ENCODE assay signal across 8 cellular contexts in the genomic region with DNA sequence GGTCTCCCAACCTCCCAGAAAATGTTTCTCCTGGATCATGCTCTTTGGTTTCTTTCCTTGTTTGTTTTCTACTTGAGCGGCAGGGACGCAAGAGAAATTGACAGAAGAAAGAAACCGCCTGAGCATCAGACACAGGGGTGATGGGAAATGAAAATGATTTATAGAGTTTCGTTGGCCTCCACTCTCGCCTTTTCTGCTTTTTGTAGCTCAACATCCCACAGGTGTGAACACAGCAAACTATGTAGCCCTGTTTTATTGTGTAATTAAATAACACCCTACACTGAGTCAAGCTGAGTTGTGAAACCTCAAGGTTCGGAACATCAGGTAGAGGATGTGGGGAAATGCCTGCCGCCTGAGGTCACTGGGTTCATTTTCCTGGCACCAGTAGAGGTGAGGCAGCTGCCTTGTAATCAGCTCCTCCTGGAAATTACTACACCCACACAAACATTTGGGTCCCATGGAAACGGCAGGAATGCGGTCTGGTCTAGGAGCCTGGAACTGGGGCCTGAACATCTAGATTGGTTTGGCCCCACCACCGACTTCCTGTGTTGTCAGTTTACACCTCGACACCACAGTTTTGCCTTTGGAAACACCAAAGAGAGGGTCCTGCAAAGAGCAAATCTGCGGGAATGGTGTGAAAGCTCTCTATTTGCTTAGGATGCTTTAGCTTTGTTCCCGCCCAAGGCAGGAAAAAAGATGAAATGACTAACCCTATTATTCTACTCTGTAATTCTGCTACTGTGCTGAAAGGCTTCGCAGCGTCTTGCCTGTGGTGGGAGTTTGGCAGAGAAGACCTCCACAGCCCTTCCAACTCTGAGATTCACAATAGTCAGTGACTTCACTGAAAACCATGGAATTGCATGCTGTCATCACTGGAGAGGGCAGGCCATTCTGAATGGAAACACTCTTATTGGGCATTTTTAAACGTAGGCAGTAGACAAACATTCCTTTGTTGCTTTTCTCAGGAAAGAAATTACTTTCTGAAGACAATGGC. TPM values are rescaled to one million over a fixed set of nuclear protein-coding genes. Genes with fewer than 3 reads are reported as not detected.
DNase-seq lines count a peak whose midpoint lies in the region; ATAC-seq lines count a peak whose summit lies in the region.

No MANE protein-coding gene starts in this region.

- ATAC-seq in stimulated activated naive CD8-positive, alpha-beta T cell treated with anti-CD3 and anti-CD28 coated beads, Interleukin-15, Interleukin-2, amounts not matched to agents 100 U/mL and 50 U/mL, for 24 hours = peak; percentile 54

- peaks cover 30% of the 10 kb centered on the region for H3K4me1 Mint-ChIP-seq in activated T-cell treated with anti-CD3 and anti-CD28 coated beads, Interleukin-2, amount 50 U/mL, for 24 hours (ENCODE audit: low read depth)

- DNase-seq in activated T-cell treated with anti-CD3 and anti-CD28 coated beads, Interleukin-2, amount 50 U/mL, for 1 hour = peak; percentile 31
- DNase-seq in activated T-cell treated with anti-CD3 and anti-CD28 coated beads for 4 hours = no peak
- peak; percentile 46 for DNase-seq in activated T-cell treated with anti-CD3 and anti-CD28 coated beads, Interleukin-2, amount 50 U/mL, for 24 hours
- DNase-seq in iPS DF 4.7 (ENCODE audit: extremely low read depth, low spot score) = peak; percentile 33
- peak; percentile 12 for DNase-seq in stimulated activated naive CD8-positive, alpha-beta T cell treated with anti-CD3 and anti-CD28 coated beads, Interleukin-15, Interleukin-2, amounts not matched to agents 100 U/mL and 50 U/mL, for 24 hours
- DNase-seq in GM19238 (ENCODE audit: insufficient read length, low spot score) = no peak
- DNase-seq in mucosa of gallbladder (ENCODE audit: low spot score) = no peak
- DNase-seq in superior temporal gyrus (ENCODE audit: extremely low spot score) = no peak

- no peaks in the 10 kb centered on the region for H3K27me3 Mint-ChIP-seq in activated T-cell treated with anti-CD3 and anti-CD28 coated beads, Interleukin-2, amount 50 U/mL, for 24 hours

- no peak overlapping the region for H3K4me3 Mint-ChIP-seq in activated T-cell treated with anti-CD3 and anti-CD28 coated beads, Interleukin-2, amount 50 U/mL, for 24 hours

- peak overlapping the region; percentile 20 for H3K27ac Mint-ChIP-seq in activated T-cell treated with anti-CD3 and anti-CD28 coated beads, Interleukin-2, amount 50 U/mL, for 24 hours

- H3K36me3 Mint-ChIP-seq in activated T-cell treated with anti-CD3 and anti-CD28 coated beads, Interleukin-2, amount 50 U/mL, for 24 hours (ENCODE audit: low read depth) = no peaks in the 10 kb centered on the region

- H3K9me3 Mint-ChIP-seq in activated T-cell treated with anti-CD3 and anti-CD28 coated beads, Interleukin-2, amount 50 U/mL, for 24 hours = no peaks in the 10 kb centered on the region

RNA-seq across cellular contexts. Expression of gene ADAT2, which starts 53.0 kb away (rescaled TPM):
- total RNA-seq in mucosa of gallbladder = 2.5 TPM

RNA-seq across cellular contexts. Expression of gene PEX3, which starts 53.1 kb away (rescaled TPM):
- total RNA-seq in mucosa of gallbladder = 14.7 TPM

Comparison
In these comparisons a context has a peak if more than half of its experiments do, and no peak if none do; other contexts are left out.
1. DNase-seq: peak in activated T-cell treated with anti-CD3 and anti-CD28 coated beads, Interleukin-2, amount 50 U/mL, for 1 hour (single experiment), activated T-cell treated with anti-CD3 and anti-CD28 coated beads, Interleukin-2, amount 50 U/mL, for 24 hours (single experiment), iPS DF 4.7 (single experiment) and stimulated activated naive CD8-positive, alpha-beta T cell treated with anti-CD3 and anti-CD28 coated beads, Interleukin-15, Interleukin-2, amounts not matched to agents 100 U/mL and 50 U/mL, for 24 hours (single experiment); none in activated T-cell treated with anti-CD3 and anti-CD28 coated beads for 4 hours (single experiment), GM19238 (single experiment), mucosa of gallbladder (single experiment) and superior temporal gyrus (single experiment).